Comparison of ENCODE assay signal across 1 cellular context in the genomic region with DNA sequence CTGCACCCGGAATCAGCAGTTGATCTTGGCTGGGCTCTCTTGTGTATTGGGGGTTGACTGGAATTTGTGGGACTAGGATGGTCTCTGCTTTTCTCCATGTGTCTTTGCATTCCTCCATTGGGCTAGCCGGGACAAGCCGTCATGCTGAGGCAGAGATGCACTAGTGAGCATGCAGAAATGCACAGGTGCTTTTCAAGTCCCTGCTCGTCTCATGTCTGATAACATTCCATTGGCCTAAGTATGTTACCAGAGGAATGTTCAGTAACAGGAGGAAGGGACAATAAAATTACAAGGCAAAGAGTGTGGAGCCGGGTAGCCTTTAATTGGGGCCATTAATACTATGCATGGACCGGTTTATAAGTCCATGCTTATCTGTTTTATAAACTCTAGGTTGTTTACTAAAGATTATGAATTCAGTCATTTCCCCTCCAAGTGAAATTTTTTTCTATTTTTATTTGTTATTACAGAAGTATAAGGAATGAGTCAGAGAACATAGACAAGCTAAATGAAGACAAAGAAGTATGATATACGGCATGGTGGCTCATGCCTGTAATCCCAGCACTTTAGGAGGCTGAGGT.
TF ChIP-seq lines count a peak whose summit lies in the region.

No MANE protein-coding gene starts in this region.

TF ChIP-seq in HCT116, 20 proteins besides CTCF, POLR2A, EP300 and RAD21 (continued from another document):
- TF ChIP-seq ZNF274 (IDR thresholded peaks at IDR 0.05; ENCODE audit: low read depth, low read length) = no peak
- TF ChIP-seq, protein P1, sequence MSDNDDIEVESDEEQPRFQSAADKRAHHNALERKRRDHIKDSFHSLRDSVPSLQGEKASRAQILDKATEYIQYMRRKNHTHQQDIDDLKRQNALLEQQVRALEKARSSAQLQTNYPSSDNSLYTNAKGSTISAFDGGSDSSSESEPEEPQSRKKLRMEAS (IDR thresholded peaks at IDR 0.05) = no peak
- no peak for TF ChIP-seq SIN3A (IDR thresholded peaks at IDR 0.05; ENCODE audit: low read depth)
- no peak for TF ChIP-seq EGR1 (IDR thresholded peaks at IDR 0.05; ENCODE audit: low read depth)
- no peak for TF ChIP-seq SRF (IDR thresholded peaks at IDR 0.05; ENCODE audit: low read depth)
- no peak for TF ChIP-seq REST (IDR thresholded peaks at IDR 0.05; ENCODE audit: low read depth)
- TF ChIP-seq EZH2 (IDR thresholded peaks at IDR 0.05) = no peak
- no peak for TF ChIP-seq CEBPB (IDR thresholded peaks at IDR 0.05; ENCODE audit: low read depth)
- TF ChIP-seq ELF1 (IDR thresholded peaks at IDR 0.05; ENCODE audit: borderline replicate concordance, low read depth) = no peak
- TF ChIP-seq EZH2phosphoT487 (IDR thresholded peaks at IDR 0.05; ENCODE audit: borderline replicate concordance) = no peak
- TF ChIP-seq SP1 (IDR thresholded peaks at IDR 0.05; ENCODE audit: low read depth) = no peak
- TF ChIP-seq CBX3 (IDR thresholded peaks at IDR 0.05; ENCODE audit: low read depth) = no peak
- no peak for TF ChIP-seq TCF7L2 (IDR thresholded peaks at IDR 0.05; ENCODE audit: borderline replicate concordance, extremely low read depth, insufficient read depth, insufficient read length)
- no peak for TF ChIP-seq YY1 (IDR thresholded peaks at IDR 0.05; ENCODE audit: extremely low read depth, insufficient replicate concordance, low read depth, low read length)
